In the genomic region with DNA sequence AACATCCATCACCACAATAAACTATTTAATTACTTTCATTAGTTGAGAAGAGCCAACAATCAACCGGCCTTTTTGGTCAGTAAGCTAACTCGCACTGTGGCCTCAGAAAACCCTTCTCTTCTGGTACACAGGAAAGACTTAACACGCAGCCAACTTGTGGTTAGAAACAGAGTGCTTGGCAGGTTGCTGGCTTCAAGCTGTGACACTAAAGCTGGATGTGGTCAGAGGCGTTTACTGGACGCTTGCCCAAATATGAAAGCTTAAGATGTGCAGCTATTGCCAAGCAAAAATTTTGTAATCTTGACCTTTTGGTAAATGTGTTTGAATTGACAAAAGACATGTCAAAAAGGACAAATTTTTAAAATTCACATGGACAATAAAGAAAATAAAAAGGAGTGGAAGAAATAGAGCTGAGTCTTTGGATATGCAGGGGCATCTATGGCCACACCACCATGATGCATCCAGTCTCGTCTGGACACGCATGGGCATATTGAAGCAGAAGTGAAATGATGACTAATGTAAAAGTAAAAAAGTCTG, we compare ENCODE assay signal across 1 cellular context.
TF ChIP-seq lines count a peak whose summit lies in the region.

No MANE protein-coding gene starts in this region.

TF ChIP-seq in K562, 482 proteins besides CTCF, POLR2A, EP300 and RAD21:
- TF ChIP-seq, protein P1, sequence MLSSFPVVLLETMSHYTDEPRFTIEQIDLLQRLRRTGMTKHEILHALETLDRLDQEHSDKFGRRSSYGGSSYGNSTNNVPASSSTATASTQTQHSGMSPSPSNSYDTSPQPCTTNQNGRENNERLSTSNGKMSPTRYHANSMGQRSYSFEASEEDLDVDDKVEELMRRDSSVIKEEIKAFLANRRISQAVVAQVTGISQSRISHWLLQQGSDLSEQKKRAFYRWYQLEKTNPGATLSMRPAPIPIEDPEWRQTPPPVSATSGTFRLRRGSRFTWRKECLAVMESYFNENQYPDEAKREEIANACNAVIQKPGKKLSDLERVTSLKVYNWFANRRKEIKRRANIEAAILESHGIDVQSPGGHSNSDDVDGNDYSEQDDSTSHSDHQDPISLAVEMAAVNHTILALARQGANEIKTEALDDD (IDR thresholded peaks at IDR 0.05) = peak; percentile 80
- TF ChIP-seq U2AF2 (optimal IDR thresholded peaks at IDR 0.05; ENCODE audit: low read depth, low read length) = no peak
- TF ChIP-seq NFIC (IDR thresholded peaks at IDR 0.05) = peak; percentile 59
